28 cellular contexts compared by ENCODE assay signal in genomic region chr13:94248454-94249233, GRCh38.
A peak's percentile ranks its signal among the peaks of the same experiment; 100 is the strongest.
DNase-seq lines count a peak whose midpoint lies in the region; ATAC-seq and TF ChIP-seq lines count a peak whose summit lies in the region.
"Had no signal": no experiment of that assay in that cellular context is flagged by ENCODE, and none has a peak within 500 bp of the region (broad histone marks: within the 10 kb centered on the region; RNA-seq: fewer than 3 reads in every experiment).

No MANE protein-coding gene starts in this region.

- peak overlapping the region; percentile 35 for H3K27ac Mint-ChIP-seq in activated naive CD8-positive, alpha-beta T cell treated with anti-CD3 and anti-CD28 coated beads for 36 hours
- H3K27ac Mint-ChIP-seq: activated B cell treated with CpG ODN at 0.5 μM for 24 hours; CD8-positive, alpha-beta memory T cell; memory B cell; stimulated activated memory B cell treated with anti-CD40 and anti-IgM and Interleukin-4, amounts not matched to agents 10 μg/mL and 1 μg/mL and 100 μg/mL, for 72 hours had no signal

- H3K4me1 ChIP-seq in GM23248 (ENCODE audit: insufficient read depth) (peaks cover 19% of the 10 kb centered on the region), skeletal muscle satellite cell (ENCODE audit: control insufficient read depth, insufficient read depth, low read length) (peaks cover 36% of the 10 kb centered on the region), gastroesophageal sphincter (peaks cover 0 to 6% (median 0%) of the 10 kb centered on the region in 3 donors), trophoblast cell (ENCODE audit: control insufficient read depth in 1 of 2, insufficient read depth in 2 of 2, low read length in 2 of 2) (no peaks in the 10 kb centered on the region)
- H3K4me1 ChIP-seq: heart right ventricle, spleen, testis had no signal

- H2AFZ ChIP-seq in GM23248, result no peak overlapping the region
- no peak overlapping the region for H2AFZ ChIP-seq in trophoblast cell (ENCODE audit: insufficient read depth, low read length, poor library complexity)

- no peaks in the 10 kb centered on the region for H3K79me2 ChIP-seq in GM23248 (ENCODE audit: insufficient read depth)
- H3K79me2 ChIP-seq in trophoblast cell (ENCODE audit: control insufficient read depth, insufficient read depth, low read length, poor library complexity), result no peaks in the 10 kb centered on the region

- peaks cover 9% of the 10 kb centered on the region for H3K9me3 Mint-ChIP-seq in activated naive CD8-positive, alpha-beta T cell treated with anti-CD3 and anti-CD28 coated beads for 36 hours
- H3K9me3 Mint-ChIP-seq: memory B cell had no signal

- no peak overlapping the region for H2BK5ac ChIP-seq in trophoblast cell (ENCODE audit: low read depth, low read length, poor library complexity)

- no peak overlapping the region for H3K27ac ChIP-seq in GM23248
- H3K27ac ChIP-seq in gastroesophageal sphincter, result no peak overlapping the region
- no peak overlapping the region for H3K27ac ChIP-seq in trophoblast cell (ENCODE audit: low read depth, low read length)
- H3K27ac ChIP-seq: adrenal gland, heart right ventricle, spleen, testis had no signal

- no peak overlapping the region for H2BK12ac ChIP-seq in trophoblast cell (ENCODE audit: low read length)

- in situ Hi-C loops in GM23248 (cut with MboI), result no loop called here

- H4K20me1 ChIP-seq in GM23248 (ENCODE audit: insufficient read depth), result no peaks in the 10 kb centered on the region

- no peak overlapping the region for H4K91ac ChIP-seq in trophoblast cell (ENCODE audit: low read depth, low read length)

- H3K4me2 ChIP-seq in GM23248 (ENCODE audit: unreplicated experiment) (peak overlapping the region; percentile 24), skeletal muscle satellite cell (ENCODE audit: low read length) (peak overlapping the region; percentile 31), trophoblast cell (ENCODE audit: low read length) (no peak overlapping the region)

- TF ChIP-seq POLR2A in gastroesophageal sphincter (IDR thresholded peaks at IDR 0.05), result no peak

- H3K9ac ChIP-seq in GM23248 (no peak overlapping the region), skeletal muscle satellite cell (ENCODE audit: low read depth, low read length) (peak overlapping the region; percentile 21), trophoblast cell (ENCODE audit: low read length) (no peak overlapping the region)

- TF ChIP-seq EP300 in gastroesophageal sphincter (IDR thresholded peaks at IDR 0.05), result no peak

- H3K27me3 ChIP-seq in GM23248 (replicated peaks; ENCODE audit: insufficient read depth) (no peaks in the 10 kb centered on the region; the same call in 1 of the 2 replicates), skeletal muscle satellite cell (ENCODE audit: control insufficient read depth, insufficient read depth, low read length) (no peaks in the 10 kb centered on the region), gastroesophageal sphincter (no peaks in the 10 kb centered on the region), trophoblast cell (ENCODE audit: insufficient read depth, low read length) (no peaks in the 10 kb centered on the region)
- H3K27me3 ChIP-seq: adrenal gland, heart right ventricle, spleen, testis had no signal

- H4K8ac ChIP-seq in trophoblast cell (ENCODE audit: low read depth, low read length), result no peak overlapping the region

- no peak overlapping the region for H4K12ac ChIP-seq in trophoblast cell (ENCODE audit: low read depth, low read length)

- no peak overlapping the region for H3K23ac ChIP-seq in trophoblast cell (ENCODE audit: low read length)

- TF ChIP-seq CTCF in gastroesophageal sphincter (IDR thresholded peaks at IDR 0.05), result no peak

- ATAC-seq in gastroesophageal sphincter, result no peak
- ATAC-seq: heart right ventricle; K562; left cardiac atrium; Panc1; stimulated activated memory B cell treated with anti-CD40 and anti-IgM and Interleukin-4, amounts not matched to agents 10 μg/mL and 1 μg/mL and 100 μg/mL, for 72 hours had no signal

- H3K9me3 ChIP-seq in GM23248 (ENCODE audit: low read depth) (peaks cover 8% of the 10 kb centered on the region), skeletal muscle satellite cell (replicated peaks; ENCODE audit: low read length) (peaks cover 7% of the 10 kb centered on the region), gastroesophageal sphincter (peaks cover 0 to 8% (median 0%) of the 10 kb centered on the region in 3 donors), trophoblast cell (ENCODE audit: insufficient read depth, low read depth, low read length) (no peaks in the 10 kb centered on the region)
- H3K9me3 ChIP-seq: adrenal gland, testis had no signal

- H3K27me3 Mint-ChIP-seq in activated naive CD8-positive, alpha-beta T cell treated with anti-CD3 and anti-CD28 coated beads for 36 hours, result peaks cover 3% of the 10 kb centered on the region
- H3K27me3 Mint-ChIP-seq: activated B cell treated with CpG ODN at 0.5 μM for 24 hours; stimulated activated memory B cell treated with anti-CD40 and anti-IgM and Interleukin-4, amounts not matched to agents 10 μg/mL and 1 μg/mL and 100 μg/mL, for 72 hours had no signal

- H3F3A ChIP-seq in GM23248 (ENCODE audit: insufficient read depth), result peaks cover 8% of the 10 kb centered on the region

- H3K9me2 ChIP-seq in GM23248 (ENCODE audit: insufficient read depth), result no peaks in the 10 kb centered on the region

- H3K14ac ChIP-seq in trophoblast cell (ENCODE audit: low read length), result no peak overlapping the region

- no peak overlapping the region for H2BK120ac ChIP-seq in trophoblast cell (ENCODE audit: insufficient read depth, low read length, poor library complexity)

- 76 to 81% methylated on average over 3 of the region's 3 CpGs for WGBS in GM23248 (ENCODE audit: low coverage in 1 of 2, low lambda C conversion rate in 2 of 2, missing lambda C conversion rate in 2 of 2), 2 experiments
- 90 to 94% methylated on average over 3 of the region's 3 CpGs for WGBS in gastroesophageal sphincter (ENCODE audit: low coverage in 1 of 2), 2 donors
- 100% methylated on average over 1 of the region's 3 CpGs for WGBS in trophoblast cell (ENCODE audit: extremely low coverage, insufficient coverage, insufficient read length)

- H2AK5ac ChIP-seq in trophoblast cell (ENCODE audit: low read length), result no peak overlapping the region

- peaks cover 12% of the 10 kb centered on the region for H3K4me1 Mint-ChIP-seq in activated naive CD8-positive, alpha-beta T cell treated with anti-CD3 and anti-CD28 coated beads for 36 hours
- H3K4me1 Mint-ChIP-seq: activated B cell treated with CpG ODN at 0.5 μM for 24 hours; CD8-positive, alpha-beta memory T cell; memory B cell; stimulated activated memory B cell treated with anti-CD40 and anti-IgM and Interleukin-4, amounts not matched to agents 10 μg/mL and 1 μg/mL and 100 μg/mL, for 72 hours had no signal

- DNase-seq in GM23248 (peak; percentile 47), fibroblast of peridontal ligament (ENCODE audit: extremely low read depth) (peak; percentile 59), COLO668 (lab: John Stamatoyannopoulos, UW; ENCODE audit: unreplicated experiment) (no peak), trophoblast cell (no peak)
- DNase-seq in activated naive CD8-positive, alpha-beta T cell treated with anti-CD3 and anti-CD28 coated beads for 36 hours, result no peak
- DNase-seq: activated B cell treated with CpG ODN at 0.5 μM for 24 hours; activated CD4-positive, alpha-beta T cell treated with anti-CD3 and anti-CD28 coated beads, Interleukin-2, amount 50 U/mL, for 48 hours; activated gamma-delta T cell treated with Interleukin-2 at 50 U/mL for 16 hours; adrenal gland; AML-193; CD8-positive, alpha-beta memory T cell; cortex of kidney; DMS79; heart right ventricle; left cardiac atrium; MM.1S; NCI-H1436; nucleus accumbens; SIG-M5; spleen; stimulated activated CD4-positive, alpha-beta T cell treated with anti-CD3 and anti-CD28 coated beads, Interleukin-4, amount 100 ng/mL, for 1 hour; testis had no signal

- H3K36me3 ChIP-seq in GM23248 (ENCODE audit: low read depth), result no peaks in the 10 kb centered on the region
- no peaks in the 10 kb centered on the region for H3K36me3 ChIP-seq in skeletal muscle satellite cell (ENCODE audit: insufficient read depth, low read length)
- H3K36me3 ChIP-seq in gastroesophageal sphincter, result no peaks in the 10 kb centered on the region
- peaks cover 0 to 2% of the 10 kb centered on the region in 2 experiments for H3K36me3 ChIP-seq in trophoblast cell (ENCODE audit: control insufficient read depth in 1 of 2, insufficient read depth in 2 of 2, low read length in 2 of 2)
- H3K36me3 ChIP-seq: adrenal gland, heart right ventricle, spleen had no signal

- H3K18ac ChIP-seq in trophoblast cell (ENCODE audit: low read length), result no peak overlapping the region

- no peaks in the 10 kb centered on the region for H3K36me3 Mint-ChIP-seq in activated naive CD8-positive, alpha-beta T cell treated with anti-CD3 and anti-CD28 coated beads for 36 hours
- H3K36me3 Mint-ChIP-seq: memory B cell; stimulated activated memory B cell treated with anti-CD40 and anti-IgM and Interleukin-4, amounts not matched to agents 10 μg/mL and 1 μg/mL and 100 μg/mL, for 72 hours had no signal

- H3K79me1 ChIP-seq in trophoblast cell (ENCODE audit: low read length), result no peaks in the 10 kb centered on the region

- H3K4me3 ChIP-seq in GM23248 (no peak overlapping the region), skeletal muscle satellite cell (ENCODE audit: low read length) (no peak overlapping the region), gastroesophageal sphincter (no peak overlapping the region), trophoblast cell (ENCODE audit: low read depth, low read length) (no peak overlapping the region)
- H3K4me3 ChIP-seq: adrenal gland, heart right ventricle, K562, spleen, testis had no signal

- H3K4ac ChIP-seq in trophoblast cell (ENCODE audit: low read depth, low read length), result no peak overlapping the region

- H3K4me3 Mint-ChIP-seq in activated naive CD8-positive, alpha-beta T cell treated with anti-CD3 and anti-CD28 coated beads for 36 hours, result no peak overlapping the region
- H3K4me3 Mint-ChIP-seq: activated B cell treated with CpG ODN at 0.5 μM for 24 hours; CD8-positive, alpha-beta memory T cell; memory B cell; stimulated activated memory B cell treated with anti-CD40 and anti-IgM and Interleukin-4, amounts not matched to agents 10 μg/mL and 1 μg/mL and 100 μg/mL, for 72 hours had no signal

Comparison
In these comparisons a context has a peak if more than half of its experiments do, and no peak if none do; other contexts are left out.
1. DNase-seq: peak in GM23248 (single experiment) and fibroblast of peridontal ligament (single experiment); none in activated naive CD8-positive, alpha-beta T cell treated with anti-CD3 and anti-CD28 coated beads for 36 hours (single experiment), COLO668 (single experiment) and trophoblast cell (0 of 2).